ENCODE assay signal across 31 cellular contexts in the genomic region with DNA sequence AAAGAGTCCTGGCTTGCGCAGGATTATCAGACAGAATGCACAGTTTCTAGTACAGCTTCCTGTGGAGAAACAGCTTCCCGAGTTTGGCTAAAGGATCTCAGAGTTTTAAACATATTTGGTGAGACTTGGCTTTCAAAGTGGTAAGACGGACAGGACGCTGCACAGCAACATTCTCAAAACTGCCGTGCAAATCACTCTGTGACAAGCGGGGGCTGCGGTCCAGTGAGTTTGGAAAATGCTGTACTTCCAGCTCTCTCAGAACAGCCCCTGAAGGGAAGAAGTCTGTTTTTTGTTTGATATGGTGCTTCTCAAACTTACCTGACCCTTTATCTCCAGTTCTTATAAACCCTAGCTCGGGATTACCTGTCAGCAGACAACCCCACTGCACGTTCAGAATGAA. TPM values are rescaled to one million over a fixed set of nuclear protein-coding genes. Genes with fewer than 3 reads are reported as not detected.
"Had no signal": no experiment of that assay in that cellular context is flagged by ENCODE, and none has a peak within 500 bp of the region (broad histone marks: within the 10 kb centered on the region; RNA-seq: fewer than 3 reads in every experiment).

No MANE protein-coding gene starts in this region.

- ATAC-seq: activated CD4-positive, alpha-beta T cell treated with anti-CD3 and anti-CD28 coated beads for 36 hours; activated T-helper 17 cell treated with anti-CD3 and anti-CD28 coated beads, Interleukin-2, amount 50 U/mL, for 72 hours had no signal

- H3K9me3 Mint-ChIP-seq: activated CD4-positive, alpha-beta memory T cell treated with anti-CD3 and anti-CD28 coated beads, Interleukin-2, amount 10 ng/mL, durations not matched to agents 7 days and 5 days; activated naive CD4-positive, alpha-beta T cell treated with anti-CD3 and anti-CD28 coated beads for 36 hours; activated T-helper 17 cell treated with anti-CD3 and anti-CD28 coated beads, Interleukin-2, amount 50 U/mL, for 72 hours had no signal

- H3K27ac Mint-ChIP-seq: activated CD4-positive, alpha-beta memory T cell treated with anti-CD3 and anti-CD28 coated beads, Interleukin-2, amount 10 ng/mL, durations not matched to agents 7 days and 5 days; activated CD4-positive, alpha-beta T cell treated with anti-CD3 and anti-CD28 coated beads for 36 hours; activated naive CD4-positive, alpha-beta T cell treated with anti-CD3 and anti-CD28 coated beads for 36 hours; activated naive CD8-positive, alpha-beta T cell; activated T-helper 17 cell treated with anti-CD3 and anti-CD28 coated beads, Interleukin-2, amount 50 U/mL, for 72 hours had no signal

- H3K4me1 Mint-ChIP-seq: activated CD4-positive, alpha-beta memory T cell treated with anti-CD3 and anti-CD28 coated beads, Interleukin-2, amount 10 ng/mL, durations not matched to agents 7 days and 5 days; activated CD4-positive, alpha-beta T cell treated with anti-CD3 and anti-CD28 coated beads for 36 hours; activated T-helper 17 cell treated with anti-CD3 and anti-CD28 coated beads, Interleukin-2, amount 50 U/mL, for 72 hours had no signal

- DNase-seq: activated CD4-positive, alpha-beta memory T cell treated with anti-CD3 and anti-CD28 coated beads, Interleukin-2, amount 10 ng/mL, durations not matched to agents 7 days and 5 days; activated CD4-positive, alpha-beta T cell treated with anti-CD3 and anti-CD28 coated beads for 36 hours; activated CD4-positive, alpha-beta T cell treated with anti-CD3 and anti-CD28 coated beads, Interleukin-2, amount 50 U/mL, for 1 hour; activated gamma-delta T cell; activated naive CD4-positive, alpha-beta T cell treated with anti-CD3 and anti-CD28 coated beads for 36 hours; activated T-cell treated with anti-CD3 and anti-CD28 coated beads for 4 hours; activated T-cell treated with anti-CD3 and anti-CD28 coated beads, Interleukin-2, amount 50 U/mL, for 48 hours; IMR-90; KG1; NCI-H1092; NCI-H1417; NCI-H1694; NCI-H2029; NCI-H2107; NCI-H2171 treated with DMSO at 0.1 percent for 48 hours; NCI-H226; NCI-H510A; NCI-H526 treated with DMSO at 0.1 percent for 48 hours; NCI-H82; Peyer's patch; Right ventricle myocardium superior; SJCRH30; SK-N-SH; T-helper 1 cell; WERI-Rb-1 had no signal

- H3K27me3 ChIP-seq: Peyer's patch, SJCRH30 had no signal

- H3K27me3 Mint-ChIP-seq: activated CD4-positive, alpha-beta memory T cell treated with anti-CD3 and anti-CD28 coated beads, Interleukin-2, amount 10 ng/mL, durations not matched to agents 7 days and 5 days had no signal

- H3K4me3 ChIP-seq: Peyer's patch, SJCRH30 had no signal

- H3K36me3 ChIP-seq: Peyer's patch had no signal

- H3K36me3 Mint-ChIP-seq: activated naive CD8-positive, alpha-beta T cell had no signal

- H3K4me3 Mint-ChIP-seq: activated CD4-positive, alpha-beta memory T cell treated with anti-CD3 and anti-CD28 coated beads, Interleukin-2, amount 10 ng/mL, durations not matched to agents 7 days and 5 days; activated CD4-positive, alpha-beta T cell treated with anti-CD3 and anti-CD28 coated beads for 36 hours; activated naive CD4-positive, alpha-beta T cell treated with anti-CD3 and anti-CD28 coated beads for 36 hours; activated naive CD8-positive, alpha-beta T cell; activated T-helper 17 cell treated with anti-CD3 and anti-CD28 coated beads, Interleukin-2, amount 50 U/mL, for 72 hours had no signal

RNA-seq across cellular contexts. Expression of a gene that starts 18.1 kb away (rescaled TPM):
- total RNA-seq: activated CD4-positive, alpha-beta memory T cell treated with anti-CD3 and anti-CD28 coated beads, Interleukin-2, amount 10 ng/mL, durations not matched to agents 7 days and 5 days; activated CD4-positive, alpha-beta T cell treated with anti-CD3 and anti-CD28 coated beads for 36 hours; activated CD8-positive, alpha-beta memory T cell treated with anti-CD3 and anti-CD28 coated beads for 36 hours; activated naive CD4-positive, alpha-beta T cell treated with anti-CD3 and anti-CD28 coated beads for 36 hours; activated T-helper 17 cell treated with anti-CD3 and anti-CD28 coated beads, Interleukin-2, amount 50 U/mL, for 72 hours; IMR-90; LHCN-M2; OCI-LY7; T-helper 2 cell treated with Interferon-gamma antibody and Interleukin-4, amounts not matched to agents 100 ng/mL and 5 ng/mL, for 36 hours had no signal
